Comparison of ENCODE assay signal across 24 cellular contexts in the genomic region with DNA sequence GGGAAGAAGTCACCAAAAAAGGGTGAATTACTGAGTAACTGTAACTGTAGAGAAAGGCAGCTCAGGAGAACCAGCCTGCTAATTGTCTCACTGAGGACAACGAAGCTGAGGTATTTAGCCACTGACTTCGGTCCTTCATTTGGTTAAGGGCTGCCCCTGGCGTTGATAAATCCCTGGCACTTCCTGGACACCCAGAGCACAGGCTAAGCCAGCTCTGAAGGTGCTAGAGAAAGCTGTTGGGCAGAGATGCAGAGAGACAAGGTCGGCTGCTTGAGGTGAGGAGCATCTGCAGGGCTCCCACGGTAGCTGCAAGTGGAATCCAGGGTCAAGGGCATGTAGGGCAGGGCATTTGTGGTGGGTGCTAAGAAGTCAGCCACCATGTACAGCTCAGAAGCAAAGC.
"Had no signal": no experiment of that assay in that cellular context is flagged by ENCODE, and none has a peak within 500 bp of the region (broad histone marks: within the 10 kb centered on the region; RNA-seq: fewer than 3 reads in every experiment).

No MANE protein-coding gene starts in this region.

- H3K36me3 ChIP-seq: left ventricle myocardium inferior, neutrophil, prostate gland, sigmoid colon, upper lobe of left lung, vagina had no signal

- H3K27ac ChIP-seq: body of pancreas, left ventricle myocardium inferior, neutrophil, prostate gland, sigmoid colon, upper lobe of left lung, vagina had no signal

- H3K9me3 ChIP-seq: body of pancreas, left ventricle myocardium inferior, neutrophil, prostate gland, sigmoid colon, upper lobe of left lung, vagina had no signal

- FAIRE-seq: frontal cortex, small intestine had no signal

- DNase-seq: activated CD4-positive, alpha-beta T cell treated with anti-CD3 and anti-CD28 coated beads for 48 hours; activated CD4-positive, alpha-beta T cell treated with anti-CD3 and anti-CD28 coated beads, Interleukin-2, amount 50 U/mL, for 48 hours; activated CD8-positive, alpha-beta memory T cell treated with anti-CD3 and anti-CD28 coated beads for 24 hours; activated effector memory CD4-positive, alpha-beta T cell treated with Interleukin-2 at 50 U/mL for 16 hours; activated naive CD4-positive, alpha-beta T cell treated with Interleukin-2 at 50 U/mL for 16 hours; anterior cingulate cortex; caudate nucleus; islet precursor cell; left ventricle myocardium inferior; sigmoid colon; small intestine; stimulated activated CD4-positive, alpha-beta T cell treated with anti-CD3 and anti-CD28 coated beads, Interleukin-4, amount 100 ng/mL, for 4 hours; stimulated activated CD8-positive, alpha-beta memory T cell treated with anti-CD3 and anti-CD28 coated beads, Interleukin-4, amount 100 ng/mL, for 48 hours; stimulated activated naive CD8-positive, alpha-beta T cell treated with anti-CD3 and anti-CD28 coated beads, Interleukin-15, amount 100 ng/mL, for 72 hours; substantia nigra; T-helper 1 cell; upper lobe of left lung had no signal

- H3K4me1 ChIP-seq: body of pancreas, prostate gland, sigmoid colon, upper lobe of left lung, vagina had no signal

- H3K27me3 ChIP-seq: body of pancreas, neutrophil, sigmoid colon, upper lobe of left lung, vagina had no signal

- ATAC-seq: body of pancreas; stimulated activated memory B cell treated with anti-CD40 and anti-IgM and Interleukin-4, amounts not matched to agents 10 μg/mL and 1 μg/mL and 100 μg/mL, for 72 hours; stimulated activated naive CD8-positive, alpha-beta T cell treated with anti-CD3 and anti-CD28 coated beads, Interleukin-15, amount 100 ng/mL, for 72 hours had no signal

- H3K4me3 ChIP-seq: body of pancreas, left ventricle myocardium inferior, lung, prostate gland, sigmoid colon, upper lobe of left lung, vagina had no signal
